15 cellular contexts compared by ENCODE assay signal in genomic region chr1:83555871-83556270, GRCh38.
DNase-seq lines count a peak whose midpoint lies in the region; ATAC-seq and TF ChIP-seq lines count a peak whose summit lies in the region.
"Had no signal": no experiment of that assay in that cellular context is flagged by ENCODE, and none has a peak within 500 bp of the region (broad histone marks: within the 10 kb centered on the region; RNA-seq: fewer than 3 reads in every experiment).

No MANE protein-coding gene starts in this region.

- H3K27ac Mint-ChIP-seq in osteocyte (ENCODE audit: unreplicated experiment): peak overlapping the region; percentile 17
- H3K27ac Mint-ChIP-seq: CD8-positive, alpha-beta memory T cell; H9 had no signal

- no peak overlapping the region for H3K4me3 ChIP-seq in adipocyte (ENCODE audit: low read length)
- H3K4me3 ChIP-seq: A549 had no signal

- peaks cover 60% of the 10 kb centered on the region for H3K4me1 Mint-ChIP-seq in osteocyte (ENCODE audit: unreplicated experiment)
- H3K4me1 Mint-ChIP-seq: CD8-positive, alpha-beta memory T cell had no signal

- H3K36me3 ChIP-seq in adipocyte (ENCODE audit: control insufficient read depth, insufficient read depth, low read length, severe bottlenecking): no peaks in the 10 kb centered on the region

- no peak overlapping the region for H3K4me3 Mint-ChIP-seq in osteocyte (ENCODE audit: unreplicated experiment)
- H3K4me3 Mint-ChIP-seq: CD8-positive, alpha-beta memory T cell; H9 had no signal

- peaks cover 7% of the 10 kb centered on the region for H3K9me3 Mint-ChIP-seq in osteocyte (ENCODE audit: unreplicated experiment)

- no peaks in the 10 kb centered on the region for H3K27me3 ChIP-seq in adipocyte (replicated peaks; ENCODE audit: control insufficient read depth, insufficient read depth, low read length)

- H3K36me3 Mint-ChIP-seq in osteocyte (ENCODE audit: unreplicated experiment): no peaks in the 10 kb centered on the region
- H3K36me3 Mint-ChIP-seq: CD8-positive, alpha-beta memory T cell had no signal

- no peaks in the 10 kb centered on the region for H3K4me1 ChIP-seq in adipocyte (ENCODE audit: control insufficient read depth, insufficient read depth, low read length)
- H3K4me1 ChIP-seq: A549 had no signal

- H3K9me3 ChIP-seq in adipocyte (ENCODE audit: control insufficient read depth, low read length): no peaks in the 10 kb centered on the region
- H3K9me3 ChIP-seq: A549 had no signal

- no peaks in the 10 kb centered on the region for H3K27me3 Mint-ChIP-seq in osteocyte (ENCODE audit: unreplicated experiment)

- peak; percentile 32 for DNase-seq in AG20443 (ENCODE audit: low spot score)
- peak; percentile 51 for DNase-seq in adipocyte (ENCODE audit: low read depth)
- peak; percentile 40 for DNase-seq in fibroblast of gingiva (ENCODE audit: low read depth)
- DNase-seq in osteocyte (ENCODE audit: extremely low spot score, unreplicated experiment): no peak
- no peak for DNase-seq in superior temporal gyrus (ENCODE audit: extremely low spot score)
- DNase-seq: CD8-positive, alpha-beta memory T cell; DND-41; H9; NCI-H1694; NCI-H345; NCI-H526 treated with DMSO at 0.1 percent for 48 hours; PC-3 had no signal

- TF ChIP-seq CTCF in osteocyte (IDR thresholded peaks at IDR 0.05): no peak

- no peak overlapping the region for H3K9ac ChIP-seq in adipocyte (ENCODE audit: low read length)

- ATAC-seq in HG02970 (IDR thresholded peaks at IDR 0.05; ENCODE audit: low FRiP score, unreplicated experiment): no peak
- ATAC-seq in HG02884 (IDR thresholded peaks at IDR 0.05; ENCODE audit: unreplicated experiment): no peak
- ATAC-seq: A549, PC-3 had no signal

Comparison
In these comparisons a context has a peak if more than half of its experiments do, and no peak if none do; other contexts are left out.
1. DNase-seq: peak in AG20443 (single experiment), adipocyte (single experiment) and fibroblast of gingiva (single experiment); none in osteocyte (single experiment) and superior temporal gyrus (single experiment).